9 cellular contexts compared by ENCODE assay signal in the genomic region with DNA sequence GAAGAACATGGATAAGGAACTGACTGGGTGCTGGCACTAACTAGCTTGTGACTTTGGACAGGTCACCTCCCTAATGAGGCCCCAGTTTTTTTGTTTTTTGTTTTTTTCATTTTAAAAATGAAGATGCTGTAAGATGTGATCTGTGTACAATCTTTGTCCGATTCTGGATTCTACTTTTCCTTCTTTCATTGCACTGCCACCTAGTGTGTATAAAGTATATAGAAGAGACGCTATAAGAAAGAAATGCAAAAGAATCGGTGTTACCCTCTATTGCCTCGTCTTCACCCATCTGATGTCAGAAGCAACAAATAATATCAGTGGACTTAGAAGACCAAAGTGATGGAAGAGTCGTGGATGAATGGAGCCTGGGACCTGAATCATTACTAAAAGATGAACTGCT. TPM values are rescaled to one million over a fixed set of nuclear protein-coding genes. Genes with fewer than 3 reads are reported as not detected.
DNase-seq lines count a peak whose midpoint lies in the region; TF ChIP-seq lines count a peak whose summit lies in the region.
"Had no signal": no experiment of that assay in that cellular context is flagged by ENCODE, and none has a peak within 500 bp of the region (broad histone marks: within the 10 kb centered on the region; RNA-seq: fewer than 3 reads in every experiment).

No MANE protein-coding gene starts in this region.

- H3K9me3 Mint-ChIP-seq in activated naive CD8-positive, alpha-beta T cell (ENCODE audit: low read depth) = no peaks in the 10 kb centered on the region
- H3K9me3 Mint-ChIP-seq in activated naive CD8-positive, alpha-beta T cell treated with anti-CD3 and anti-CD28 coated beads for 36 hours = peaks cover 4% of the 10 kb centered on the region
- H3K9me3 Mint-ChIP-seq in type B pancreatic cell = no peaks in the 10 kb centered on the region

- H3K27ac Mint-ChIP-seq in activated naive CD8-positive, alpha-beta T cell = no peak overlapping the region
- no peak overlapping the region for H3K27ac Mint-ChIP-seq in activated naive CD8-positive, alpha-beta T cell treated with anti-CD3 and anti-CD28 coated beads for 36 hours
- H3K27ac Mint-ChIP-seq in type B pancreatic cell = no peak overlapping the region

- DNase-seq in activated naive CD8-positive, alpha-beta T cell treated with anti-CD3 and anti-CD28 coated beads for 36 hours = no peak
- DNase-seq in NCI-H226 = peak; percentile 1
- DNase-seq in fibroblast of peridontal ligament (ENCODE audit: extremely low read depth) = peak; percentile 0
- no peak for DNase-seq in type B pancreatic cell (ENCODE audit: extremely low spot score, unreplicated experiment)
- no peak for DNase-seq in stimulated activated CD4-positive, alpha-beta T cell treated with anti-CD3 and anti-CD28 coated beads, Interleukin-2, amount 100 ng/mL, for 24 hours
- no peak for DNase-seq in putamen (ENCODE audit: low spot score)
- no peak for DNase-seq in NCI-H128 (lab: John Stamatoyannopoulos, UW; ENCODE audit: unreplicated experiment)
- DNase-seq: upper lobe of left lung had no signal

- H3K4me1 Mint-ChIP-seq in activated naive CD8-positive, alpha-beta T cell (ENCODE audit: low read depth) = peaks cover 5% of the 10 kb centered on the region
- H3K4me1 Mint-ChIP-seq in activated naive CD8-positive, alpha-beta T cell treated with anti-CD3 and anti-CD28 coated beads for 36 hours = no peaks in the 10 kb centered on the region
- no peaks in the 10 kb centered on the region for H3K4me1 Mint-ChIP-seq in type B pancreatic cell (ENCODE audit: unreplicated experiment)

- peak; percentile 65 for TF ChIP-seq CTCF in type B pancreatic cell (conservative IDR thresholded peaks at IDR 0.05)

- no peaks in the 10 kb centered on the region for H3K27me3 Mint-ChIP-seq in activated naive CD8-positive, alpha-beta T cell
- no peaks in the 10 kb centered on the region for H3K27me3 Mint-ChIP-seq in activated naive CD8-positive, alpha-beta T cell treated with anti-CD3 and anti-CD28 coated beads for 36 hours
- H3K27me3 Mint-ChIP-seq in type B pancreatic cell = no peaks in the 10 kb centered on the region

- no peaks in the 10 kb centered on the region for H3K36me3 Mint-ChIP-seq in activated naive CD8-positive, alpha-beta T cell
- H3K36me3 Mint-ChIP-seq in activated naive CD8-positive, alpha-beta T cell treated with anti-CD3 and anti-CD28 coated beads for 36 hours = no peaks in the 10 kb centered on the region
- H3K36me3 Mint-ChIP-seq in type B pancreatic cell = no peaks in the 10 kb centered on the region

- peak overlapping the region; percentile 1 for H3K4me3 Mint-ChIP-seq in activated naive CD8-positive, alpha-beta T cell
- no peak overlapping the region for H3K4me3 Mint-ChIP-seq in activated naive CD8-positive, alpha-beta T cell treated with anti-CD3 and anti-CD28 coated beads for 36 hours
- no peak overlapping the region for H3K4me3 Mint-ChIP-seq in type B pancreatic cell

RNA-seq across cellular contexts. Expression of a gene that starts 58.6 kb away (rescaled TPM):
- total RNA-seq in activated naive CD8-positive, alpha-beta T cell treated with anti-CD3 and anti-CD28 coated beads for 36 hours = 10 to 100 TPM; 54.5 to 55.4 TPM
- total RNA-seq in type B pancreatic cell (ENCODE audit: low replicate concordance) = not detected in 2 replicates

Comparison
In these comparisons a context has a peak if more than half of its experiments do, and no peak if none do; other contexts are left out.
1. DNase-seq: peak in NCI-H226 (single experiment) and fibroblast of peridontal ligament (single experiment); none in activated naive CD8-positive, alpha-beta T cell treated with anti-CD3 and anti-CD28 coated beads for 36 hours (single experiment), type B pancreatic cell (single experiment), stimulated activated CD4-positive, alpha-beta T cell treated with anti-CD3 and anti-CD28 coated beads, Interleukin-2, amount 100 ng/mL, for 24 hours (0 of 2), putamen (single experiment) and NCI-H128 (single experiment).
2. RNA of a gene that starts 58.6 kb away (total RNA-seq): 54.5 to 55.4 TPM in activated naive CD8-positive, alpha-beta T cell treated with anti-CD3 and anti-CD28 coated beads for 36 hours; not detected in type B pancreatic cell; every median in the first group is over 10 times any median in the second.